ENCODE assay signal across 8 cellular contexts in genomic region chr17:18026408-18026776, GRCh38. TPM values are rescaled to one million over a fixed set of nuclear protein-coding genes. Genes with fewer than 3 reads are reported as not detected.
DNase-seq lines count a peak whose midpoint lies in the region; ATAC-seq and TF ChIP-seq lines count a peak whose summit lies in the region.

No MANE protein-coding gene starts in this region.

- peak; percentile 93 for ATAC-seq in effector memory CD8-positive, alpha-beta T cell (replicated peaks)
- no peak for ATAC-seq in HG03196 (IDR thresholded peaks at IDR 0.05; ENCODE audit: unreplicated experiment)

- H3K9me3 Mint-ChIP-seq in effector memory CD8-positive, alpha-beta T cell = no peaks in the 10 kb centered on the region
- no peaks in the 10 kb centered on the region for H3K9me3 Mint-ChIP-seq in mesothelial cell of epicardium

- peaks cover 16 to 17% of the 10 kb centered on the region in 2 donors for H3K4me1 Mint-ChIP-seq in effector memory CD8-positive, alpha-beta T cell (ENCODE audit: low read depth in 2 of 2)
- H3K4me1 Mint-ChIP-seq in mesothelial cell of epicardium = peaks cover 17% of the 10 kb centered on the region

- peaks cover 14% of the 10 kb centered on the region for H3K36me3 Mint-ChIP-seq in effector memory CD8-positive, alpha-beta T cell (ENCODE audit: insufficient read depth)
- peaks cover 5% of the 10 kb centered on the region for H3K36me3 Mint-ChIP-seq in mesothelial cell of epicardium

- peak overlapping the region; percentile 78 to 92 for H3K27ac Mint-ChIP-seq in effector memory CD8-positive, alpha-beta T cell
- H3K27ac Mint-ChIP-seq in mesothelial cell of epicardium = no peak overlapping the region

- H3K27me3 Mint-ChIP-seq in effector memory CD8-positive, alpha-beta T cell = no peaks in the 10 kb centered on the region
- no peaks in the 10 kb centered on the region for H3K27me3 Mint-ChIP-seq in mesothelial cell of epicardium (ENCODE audit: low read depth)

- TF ChIP-seq CTCF in mesothelial cell of epicardium (IDR thresholded peaks at IDR 0.05; ENCODE audit: unreplicated experiment) = no peak

- H3K4me3 Mint-ChIP-seq in effector memory CD8-positive, alpha-beta T cell = peak overlapping the region; percentile 19 to 50
- no peak overlapping the region for H3K4me3 Mint-ChIP-seq in mesothelial cell of epicardium

- DNase-seq in DMS 273 treated with DMSO at 0.1 percent for 48 hours (lab: John Stamatoyannopoulos, UW) = peak; percentile 46
- DNase-seq in NCI-H2171 treated with DMSO at 0.1 percent for 48 hours (lab: John Stamatoyannopoulos, UW) = peak; percentile 66
- peak; percentile 33 to 49 (median 38) for DNase-seq in effector memory CD8-positive, alpha-beta T cell
- peak; percentile 61 for DNase-seq in non-pigmented ciliary epithelial cell (ENCODE audit: low read depth)
- no peak for DNase-seq in mesothelial cell of epicardium (ENCODE audit: low spot score in 2 of 2, unreplicated experiment in 2 of 2)
- DNase-seq in NCI-H510A treated with DMSO at 0.1 percent for 48 hours (lab: John Stamatoyannopoulos, UW) = no peak
- no peak for DNase-seq in T-helper 9 cell

RNA-seq across cellular contexts. Expression of gene ATPAF2, which starts 12.6 kb away (rescaled TPM):
- 26.8 to 30.9 TPM (median 29.9 TPM) in 3 replicates for total RNA-seq in mesothelial cell of epicardium

RNA-seq across cellular contexts. Expression of gene GID4, which starts 12.8 kb away (rescaled TPM):
- 10.8 to 12.2 TPM (median 11.3 TPM) in 3 replicates for total RNA-seq in mesothelial cell of epicardium

RNA-seq across cellular contexts. Expression of gene DRC3, which starts 53.7 kb away (rescaled TPM):
- 2.9 to 3.2 TPM (median 3.2 TPM) in 3 replicates for total RNA-seq in mesothelial cell of epicardium

RNA-seq across cellular contexts. Expression of gene TOM1L2, which starts 54.2 kb away (rescaled TPM):
- 122 to 126 TPM (median 123 TPM) in 3 replicates for total RNA-seq in mesothelial cell of epicardium

Comparison
In these comparisons a context has a peak if more than half of its experiments do, and no peak if none do; other contexts are left out.
1. DNase-seq: peak in DMS 273 treated with DMSO at 0.1 percent for 48 hours (single experiment), NCI-H2171 treated with DMSO at 0.1 percent for 48 hours (single experiment), effector memory CD8-positive, alpha-beta T cell (3 of 3) and non-pigmented ciliary epithelial cell (single experiment); none in mesothelial cell of epicardium (0 of 2), NCI-H510A treated with DMSO at 0.1 percent for 48 hours (single experiment) and T-helper 9 cell (single experiment).